ENCODE assay signal across 14 cellular contexts in the genomic region with DNA sequence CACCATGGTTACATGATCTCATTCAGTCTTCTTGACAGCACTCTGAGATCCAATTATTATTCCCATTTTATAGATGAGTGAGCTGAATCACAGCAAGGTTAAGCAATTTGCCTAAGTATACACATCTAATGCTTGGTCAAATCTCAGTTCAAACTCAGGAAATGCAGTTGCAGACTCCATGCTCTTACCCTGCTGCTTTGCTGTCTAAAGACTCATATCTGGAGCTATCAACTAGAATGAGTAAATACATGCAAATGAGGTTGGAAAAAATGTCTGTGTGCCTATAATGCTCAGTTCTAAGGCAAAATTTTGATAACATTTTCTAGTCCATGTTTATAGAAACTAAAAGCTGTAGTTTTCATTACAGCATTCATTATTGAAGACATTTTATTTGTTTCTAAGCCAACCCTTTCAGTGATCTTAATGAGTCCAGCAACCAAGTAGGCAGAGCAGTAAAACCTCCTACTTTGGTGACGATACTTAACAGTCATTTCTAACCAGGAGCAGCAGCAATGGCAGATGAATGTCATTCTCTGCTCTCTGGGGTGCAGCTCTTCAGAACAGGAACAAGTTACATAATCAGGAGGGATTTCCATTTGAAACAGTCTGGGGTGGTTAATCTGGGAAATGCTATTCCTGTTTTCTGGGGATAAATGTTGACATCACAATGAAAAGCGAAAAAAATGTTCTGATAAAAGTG.
DNase-seq lines count a peak whose midpoint lies in the region; ATAC-seq, FAIRE-seq and TF ChIP-seq lines count a peak whose summit lies in the region.
"Had no signal": no experiment of that assay in that cellular context is flagged by ENCODE, and none has a peak within 500 bp of the region (broad histone marks: within the 10 kb centered on the region; RNA-seq: fewer than 3 reads in every experiment).

No MANE protein-coding gene starts in this region.

- no peak for TF ChIP-seq RAD21 in K562 (CRISPR knock-in tag; conservative IDR thresholded peaks at IDR 0.05 in 1 of 2, IDR thresholded peaks at IDR 0.05 in 1 of 2)

- WGBS in GM23248 (ENCODE audit: low coverage in 1 of 2, low lambda C conversion rate in 2 of 2, missing lambda C conversion rate in 2 of 2), 2 experiments = 72 to 76% methylated on average over 2 of the region's 2 CpGs
- 2% methylated on average over 2 of the region's 2 CpGs for WGBS in K562 (ENCODE audit: insufficient coverage, low coverage, missing lambda C conversion rate)

- H3K9me1 ChIP-seq in K562 (ENCODE audit: control insufficient read depth, insufficient read depth, low read length) = no peaks in the 10 kb centered on the region

- DNase-seq in GM23248 = no peak
- no peak for DNase-seq in K562 (ENCODE audit: extremely low read depth in 1 of 4, low spot score in 3 of 4)
- DNase-seq in stimulated activated effector memory CD8-positive, alpha-beta T cell treated with anti-CD3 and anti-CD28 coated beads, Interleukin-12 subunit alpha, Interleukin-12 subunit beta, amount 100 ng/mL, for 72 hours (ENCODE audit: low spot score in 2 of 2) = no peak
- DNase-seq in NCI-H2107 treated with DMSO at 0.1 percent for 48 hours (lab: John Stamatoyannopoulos, UW; ENCODE audit: unreplicated experiment) = no peak
- no peak for DNase-seq in neural progenitor cell (ENCODE audit: low spot score)
- DNase-seq: BE2C; CD8-positive, alpha-beta T cell; HCEC 1CT; NCI-H1436 treated with DMSO at 0.1 percent for 48 hours; NCI-H2081 treated with DMSO at 0.1 percent for 48 hours; NCI-H2227 treated with DMSO at 0.1 percent for 48 hours had no signal

- H3K4me3 Mint-ChIP-seq in stimulated activated effector memory CD8-positive, alpha-beta T cell treated with anti-CD3 and anti-CD28 coated beads, Interleukin-12 subunit alpha, Interleukin-12 subunit beta, amount 100 ng/mL, for 72 hours = no peak overlapping the region
- H3K4me3 Mint-ChIP-seq in neural progenitor cell = no peak overlapping the region
- H3K4me3 Mint-ChIP-seq: CD8-positive, alpha-beta T cell had no signal

- no peak overlapping the region for H3K27ac Mint-ChIP-seq in stimulated activated effector memory CD8-positive, alpha-beta T cell treated with anti-CD3 and anti-CD28 coated beads, Interleukin-12 subunit alpha, Interleukin-12 subunit beta, amount 100 ng/mL, for 72 hours
- H3K27ac Mint-ChIP-seq in neural progenitor cell = no peak overlapping the region
- H3K27ac Mint-ChIP-seq: CD8-positive, alpha-beta T cell had no signal

- H3K36me3 ChIP-seq in GM23248 (ENCODE audit: low read depth) (no peaks in the 10 kb centered on the region), K562 (ENCODE audit: control insufficient read depth, insufficient read depth, low read length) (no peaks in the 10 kb centered on the region), neural progenitor cell (no peaks in the 10 kb centered on the region)
- H3K36me3 ChIP-seq: BE2C had no signal

- POLR2A ChIA-PET in K562 (lab: Yijun Ruan, JAX) = no interaction called here

- no TSS peak for BruUV-seq in K562 (replicated peaks; lab: Mats Ljungman, UMichigan)

- H3K4me2 ChIP-seq in GM23248 (ENCODE audit: unreplicated experiment) (no peak overlapping the region), K562 (ENCODE audit: insufficient read depth, low read length) (no peak overlapping the region), neural progenitor cell (no peak overlapping the region)

- H3K4me1 Mint-ChIP-seq in stimulated activated effector memory CD8-positive, alpha-beta T cell treated with anti-CD3 and anti-CD28 coated beads, Interleukin-12 subunit alpha, Interleukin-12 subunit beta, amount 100 ng/mL, for 72 hours = no peaks in the 10 kb centered on the region
- H3K4me1 Mint-ChIP-seq in neural progenitor cell = peaks cover 10% of the 10 kb centered on the region

- TF ChIP-seq CTCF in K562 (IDR thresholded peaks at IDR 0.05 in 2 of 3, conservative IDR thresholded peaks at IDR 0.05 in 1 of 3; ENCODE audit: insufficient read depth in 2 of 3, low read depth in 1 of 3, low read length in 3 of 3) (no peak), neural progenitor cell (IDR thresholded peaks at IDR 0.05) (no peak)

- no peak for TF ChIP-seq POLR2A in K562 (conservative IDR thresholded peaks at IDR 0.05)

- in situ Hi-C loops in GM23248 (cut with MboI) (no loop called here), K562 (cut with MboI) (no loop called here)

- intact Hi-C loops in K562 (cut with micrococcal nuclease) = no loop called here

- H4K20me1 ChIP-seq in GM23248 (ENCODE audit: insufficient read depth) (no peaks in the 10 kb centered on the region), K562 (replicated peaks; ENCODE audit: control insufficient read depth, insufficient read depth, low read length) (no peaks in the 10 kb centered on the region), neural progenitor cell (ENCODE audit: low read depth) (no peaks in the 10 kb centered on the region)

- H3K9me3 ChIP-seq in GM23248 (ENCODE audit: low read depth) (no peaks in the 10 kb centered on the region), K562 (replicated peaks; ENCODE audit: control insufficient read depth, insufficient read depth, low read depth, low read length) (no peaks in the 10 kb centered on the region), neural progenitor cell (ENCODE audit: low read depth) (no peaks in the 10 kb centered on the region)
- H3K9me3 ChIP-seq: BE2C had no signal

- TF ChIP-seq EP300 in K562 (IDR thresholded peaks at IDR 0.05; ENCODE audit: low read length) = no peak

- ATAC-seq in HG03565 (IDR thresholded peaks at IDR 0.05; ENCODE audit: unreplicated experiment) (peak; percentile 48), K562 (no peak), HG03196 (IDR thresholded peaks at IDR 0.05; ENCODE audit: unreplicated experiment) (no peak)
- peak; percentile 69 for ATAC-seq in stimulated activated effector memory CD8-positive, alpha-beta T cell treated with anti-CD3 and anti-CD28 coated beads, Interleukin-12 subunit alpha, Interleukin-12 subunit beta, amount 100 ng/mL, for 72 hours
- ATAC-seq: CD8-positive, alpha-beta T cell; HepG2 had no signal

- CTCF ChIA-PET in K562 (lab: Yijun Ruan, JAX; ENCODE audit: low intra/inter-chr PET ratio) = no interaction called here

- H3K4me3 ChIP-seq in GM23248 = no peak overlapping the region
- no peak overlapping the region for H3K4me3 ChIP-seq in K562
- H3K4me3 ChIP-seq in neural progenitor cell = no peak overlapping the region

- H3K27me3 ChIP-seq in GM23248 (replicated peaks; ENCODE audit: insufficient read depth) = no peaks in the 10 kb centered on the region
- H3K27me3 ChIP-seq in K562 (ENCODE audit: control insufficient read depth in 2 of 2, insufficient read depth in 2 of 2, low read length in 2 of 2) = no peaks in the 10 kb centered on the region
- H3K27me3 ChIP-seq in neural progenitor cell = no peaks in the 10 kb centered on the region
- H3K27me3 ChIP-seq: BE2C had no signal

- H3K9me3 Mint-ChIP-seq in stimulated activated effector memory CD8-positive, alpha-beta T cell treated with anti-CD3 and anti-CD28 coated beads, Interleukin-12 subunit alpha, Interleukin-12 subunit beta, amount 100 ng/mL, for 72 hours = peaks cover 3% of the 10 kb centered on the region
- H3K9me3 Mint-ChIP-seq in neural progenitor cell = peaks cover 8% of the 10 kb centered on the region

- H3K27me3 Mint-ChIP-seq in neural progenitor cell (ENCODE audit: insufficient read depth, low read depth) = peaks cover 2% of the 10 kb centered on the region

- H3K9me2 ChIP-seq in GM23248 (ENCODE audit: insufficient read depth) = no peaks in the 10 kb centered on the region

- H3K9ac ChIP-seq in GM23248 (no peak overlapping the region), K562 (ENCODE audit: insufficient read depth in 1 of 2, low read depth in 2 of 2, low read length in 2 of 2) (no peak overlapping the region), neural progenitor cell (no peak overlapping the region)

- H3K4me1 ChIP-seq in GM23248 (ENCODE audit: insufficient read depth) = no peaks in the 10 kb centered on the region
- no peaks in the 10 kb centered on the region for H3K4me1 ChIP-seq in K562 (replicated peaks in 1 of 2; ENCODE audit: control insufficient read depth in 2 of 2, insufficient read depth in 2 of 2, low read length in 2 of 2)
- no peaks in the 10 kb centered on the region for H3K4me1 ChIP-seq in neural progenitor cell
- H3K4me1 ChIP-seq: BE2C had no signal

- H3K27ac ChIP-seq in GM23248 = no peak overlapping the region
- no peak overlapping the region for H3K27ac ChIP-seq in K562 (ENCODE audit: extremely low read depth, low read depth, low read length)
- H3K27ac ChIP-seq in neural progenitor cell = no peak overlapping the region

- FAIRE-seq in K562 (lab: Jason Lieb, UNC) = peak; percentile 23
- FAIRE-seq: HepG2 had no signal

- H2AFZ ChIP-seq in GM23248 = peak overlapping the region; percentile 15; the same call in 1 of the 2 replicates
- no peak overlapping the region for H2AFZ ChIP-seq in K562 (ENCODE audit: low read depth, low read length)
- H2AFZ ChIP-seq in neural progenitor cell (replicated peaks) = no peak overlapping the region

- H3F3A ChIP-seq in GM23248 (ENCODE audit: insufficient read depth) = no peaks in the 10 kb centered on the region
- no peaks in the 10 kb centered on the region for H3F3A ChIP-seq in neural progenitor cell (ENCODE audit: low read depth)

- H3K36me3 Mint-ChIP-seq in stimulated activated effector memory CD8-positive, alpha-beta T cell treated with anti-CD3 and anti-CD28 coated beads, Interleukin-12 subunit alpha, Interleukin-12 subunit beta, amount 100 ng/mL, for 72 hours = no peaks in the 10 kb centered on the region
- no peaks in the 10 kb centered on the region for H3K36me3 Mint-ChIP-seq in neural progenitor cell
- H3K36me3 Mint-ChIP-seq: CD8-positive, alpha-beta T cell had no signal

- H3K79me2 ChIP-seq in GM23248 (ENCODE audit: insufficient read depth) (no peaks in the 10 kb centered on the region), K562 (ENCODE audit: control insufficient read depth, insufficient read depth, low read length) (no peaks in the 10 kb centered on the region), neural progenitor cell (ENCODE audit: low read depth) (no peaks in the 10 kb centered on the region)

TF ChIP-seq in K562, 482 proteins besides CTCF, POLR2A, EP300 and RAD21 (continues in another document):
- TF ChIP-seq TCF3 (CRISPR knock-in tag; IDR thresholded peaks at IDR 0.05) (no peak), ZNF586 (CRISPR knock-in tag; conservative IDR thresholded peaks at IDR 0.05) (no peak)

Comparison
In these comparisons a context has a peak if more than half of its experiments do, and no peak if none do; other contexts are left out.
1. ATAC-seq: peak in HG03565 (single experiment) and stimulated activated effector memory CD8-positive, alpha-beta T cell treated with anti-CD3 and anti-CD28 coated beads, Interleukin-12 subunit alpha, Interleukin-12 subunit beta, amount 100 ng/mL, for 72 hours (single experiment); none in K562 (single experiment) and HG03196 (single experiment).